23 cellular contexts compared by ENCODE assay signal in the genomic region with DNA sequence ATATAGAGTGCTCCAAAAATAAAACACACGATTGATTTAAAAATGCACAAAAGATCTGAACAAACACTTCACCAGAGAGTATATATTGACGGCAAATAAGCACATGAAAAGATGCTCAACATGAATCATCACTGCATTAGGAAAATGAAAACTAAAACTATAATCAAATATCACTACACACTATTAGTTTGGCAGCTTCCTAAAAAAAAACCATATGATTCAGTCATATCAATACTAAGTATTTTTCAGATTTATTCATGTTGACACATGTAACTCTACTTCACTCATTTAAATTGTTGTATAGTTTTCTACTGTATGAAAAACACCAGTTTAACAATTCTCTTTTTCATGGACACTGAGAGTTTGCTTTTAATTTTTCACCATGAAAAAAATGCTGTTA.
DNase-seq lines count a peak whose midpoint lies in the region; ATAC-seq and TF ChIP-seq lines count a peak whose summit lies in the region.
"Had no signal": no experiment of that assay in that cellular context is flagged by ENCODE, and none has a peak within 500 bp of the region (broad histone marks: within the 10 kb centered on the region; RNA-seq: fewer than 3 reads in every experiment).

No MANE protein-coding gene starts in this region.

- peaks cover 2% of the 10 kb centered on the region for H3K4me1 Mint-ChIP-seq in activated naive CD8-positive, alpha-beta T cell treated with anti-CD3 and anti-CD28 coated beads, Interleukin-2, amount 50 U/mL, for 24 hours

- DNase-seq in GM12865 (ENCODE audit: low read depth) (peak; percentile 4), NCI-H526 treated with DMSO at 0.1 percent for 48 hours (lab: John Stamatoyannopoulos, UW) (no peak)
- DNase-seq in activated naive CD8-positive, alpha-beta T cell treated with anti-CD3 and anti-CD28 coated beads, Interleukin-2, amount 50 U/mL, for 24 hours, result no peak
- DNase-seq in activated CD4-positive, alpha-beta T cell treated with anti-CD3 and anti-CD28 coated beads for 1 hour, result no peak
- DNase-seq: BE2C, DMS79 treated with DMSO at 0.1 percent for 48 hours, GOT3, HCEC 1CT, MG63, NCI-H1048, NCI-H1417 treated with DMSO at 0.1 percent for 48 hours, NCI-H187, NCI-H2107, NCI-H446 treated with DMSO at 0.1 percent for 48 hours, NCI-H69, OCI-M1, T-helper 9 cell had no signal

- H3K4me3 ChIP-seq in GM12865 (ENCODE audit: low read depth, low read length), result no peak overlapping the region
- H3K4me3 ChIP-seq: K562, MG63 had no signal

- ATAC-seq in GM21717 (IDR thresholded peaks at IDR 0.05; ENCODE audit: unreplicated experiment) (peak; percentile 41), HG03442 (IDR thresholded peaks at IDR 0.05; ENCODE audit: unreplicated experiment) (peak; percentile 39), GM21723 (IDR thresholded peaks at IDR 0.05; ENCODE audit: unreplicated experiment) (no peak)
- no peak for ATAC-seq in activated naive CD8-positive, alpha-beta T cell treated with anti-CD3 and anti-CD28 coated beads, Interleukin-2, amount 50 U/mL, for 24 hours
- ATAC-seq: HepG2, K562, Right ventricle myocardium inferior had no signal

- no peak for TF ChIP-seq CTCF in GM12865 (IDR thresholded peaks at IDR 0.05; ENCODE audit: insufficient read depth, low read depth, low read length, missing control alignments)

- H3K9me3 Mint-ChIP-seq in activated naive CD8-positive, alpha-beta T cell treated with anti-CD3 and anti-CD28 coated beads, Interleukin-2, amount 50 U/mL, for 24 hours, result no peaks in the 10 kb centered on the region

- H3K27me3 Mint-ChIP-seq in activated naive CD8-positive, alpha-beta T cell treated with anti-CD3 and anti-CD28 coated beads, Interleukin-2, amount 50 U/mL, for 24 hours, result no peaks in the 10 kb centered on the region

- no peak overlapping the region for H3K4me3 Mint-ChIP-seq in activated naive CD8-positive, alpha-beta T cell treated with anti-CD3 and anti-CD28 coated beads, Interleukin-2, amount 50 U/mL, for 24 hours

- peaks cover 58% of the 10 kb centered on the region for H3K36me3 Mint-ChIP-seq in activated naive CD8-positive, alpha-beta T cell treated with anti-CD3 and anti-CD28 coated beads, Interleukin-2, amount 50 U/mL, for 24 hours (ENCODE audit: low read depth)

- no peak overlapping the region for H3K27ac Mint-ChIP-seq in activated naive CD8-positive, alpha-beta T cell treated with anti-CD3 and anti-CD28 coated beads, Interleukin-2, amount 50 U/mL, for 24 hours

Comparison
In these comparisons a context has a peak if more than half of its experiments do, and no peak if none do; other contexts are left out.
1. ATAC-seq: peak in GM21717 (single experiment) and HG03442 (single experiment); none in activated naive CD8-positive, alpha-beta T cell treated with anti-CD3 and anti-CD28 coated beads, Interleukin-2, amount 50 U/mL, for 24 hours (single experiment) and GM21723 (single experiment).